In the genomic region with DNA sequence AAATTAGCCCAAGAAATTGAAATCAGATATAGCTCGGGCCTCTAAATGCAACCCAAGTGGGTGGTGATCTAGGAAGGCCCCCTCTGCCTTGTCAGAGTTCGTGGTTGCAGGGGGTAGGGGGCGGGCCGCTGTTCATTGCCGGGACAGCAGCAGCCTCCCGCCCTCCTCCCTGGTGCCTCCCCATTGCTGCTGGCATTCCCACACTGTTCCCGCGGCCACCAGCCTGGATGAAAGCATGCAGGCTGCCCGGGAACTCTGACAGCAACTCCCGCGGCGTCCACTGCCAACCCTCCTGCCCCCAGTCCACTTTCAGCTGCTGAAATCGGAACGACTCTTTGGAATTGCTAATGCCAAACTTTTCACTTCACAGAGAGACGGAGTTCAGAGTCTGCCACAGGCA, we compare ENCODE assay signal across 1 cellular context.
TF ChIP-seq lines count a peak whose summit lies in the region.

No MANE protein-coding gene starts in this region.

TF ChIP-seq in HEK293, 187 proteins besides CTCF, POLR2A, EP300 and RAD21 (continued from another document):
- TF ChIP-seq, protein P1, sequence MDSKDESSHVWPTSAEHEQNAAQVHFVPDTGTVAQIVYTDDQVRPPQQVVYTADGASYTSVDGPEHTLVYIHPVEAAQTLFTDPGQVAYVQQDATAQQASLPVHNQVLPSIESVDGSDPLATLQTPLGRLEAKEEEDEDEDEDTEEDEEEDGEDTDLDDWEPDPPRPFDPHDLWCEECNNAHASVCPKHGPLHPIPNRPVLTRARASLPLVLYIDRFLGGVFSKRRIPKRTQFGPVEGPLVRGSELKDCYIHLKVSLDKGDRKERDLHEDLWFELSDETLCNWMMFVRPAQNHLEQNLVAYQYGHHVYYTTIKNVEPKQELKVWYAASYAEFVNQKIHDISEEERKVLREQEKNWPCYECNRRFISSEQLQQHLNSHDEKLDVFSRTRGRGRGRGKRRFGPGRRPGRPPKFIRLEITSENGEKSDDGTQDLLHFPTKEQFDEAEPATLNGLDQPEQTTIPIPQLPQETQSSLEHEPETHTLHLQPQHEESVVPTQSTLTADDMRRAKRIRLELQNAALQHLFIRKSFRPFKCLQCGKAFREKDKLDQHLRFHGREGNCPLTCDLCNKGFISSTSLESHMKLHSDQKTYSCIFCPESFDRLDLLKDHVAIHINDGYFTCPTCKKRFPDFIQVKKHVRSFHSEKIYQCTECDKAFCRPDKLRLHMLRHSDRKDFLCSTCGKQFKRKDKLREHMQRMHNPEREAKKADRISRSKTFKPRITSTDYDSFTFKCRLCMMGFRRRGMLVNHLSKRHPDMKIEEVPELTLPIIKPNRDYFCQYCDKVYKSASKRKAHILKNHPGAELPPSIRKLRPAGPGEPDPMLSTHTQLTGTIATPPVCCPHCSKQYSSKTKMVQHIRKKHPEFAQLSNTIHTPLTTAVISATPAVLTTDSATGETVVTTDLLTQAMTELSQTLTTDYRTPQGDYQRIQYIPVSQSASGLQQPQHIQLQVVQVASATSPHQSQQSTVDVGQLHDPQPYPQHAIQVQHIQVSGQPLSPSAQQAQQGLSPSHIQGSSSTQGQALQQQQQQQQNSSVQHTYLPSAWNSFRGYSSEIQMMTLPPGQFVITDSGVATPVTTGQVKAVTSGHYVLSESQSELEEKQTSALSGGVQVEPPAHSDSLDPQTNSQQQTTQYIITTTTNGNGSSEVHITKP (tag by site-specific recombination; IDR thresholded peaks at IDR 0.05), result peak; percentile 21; the same call in 1 of the 2 replicates
